Comparison of ENCODE assay signal across 10 cellular contexts in the genomic region with DNA sequence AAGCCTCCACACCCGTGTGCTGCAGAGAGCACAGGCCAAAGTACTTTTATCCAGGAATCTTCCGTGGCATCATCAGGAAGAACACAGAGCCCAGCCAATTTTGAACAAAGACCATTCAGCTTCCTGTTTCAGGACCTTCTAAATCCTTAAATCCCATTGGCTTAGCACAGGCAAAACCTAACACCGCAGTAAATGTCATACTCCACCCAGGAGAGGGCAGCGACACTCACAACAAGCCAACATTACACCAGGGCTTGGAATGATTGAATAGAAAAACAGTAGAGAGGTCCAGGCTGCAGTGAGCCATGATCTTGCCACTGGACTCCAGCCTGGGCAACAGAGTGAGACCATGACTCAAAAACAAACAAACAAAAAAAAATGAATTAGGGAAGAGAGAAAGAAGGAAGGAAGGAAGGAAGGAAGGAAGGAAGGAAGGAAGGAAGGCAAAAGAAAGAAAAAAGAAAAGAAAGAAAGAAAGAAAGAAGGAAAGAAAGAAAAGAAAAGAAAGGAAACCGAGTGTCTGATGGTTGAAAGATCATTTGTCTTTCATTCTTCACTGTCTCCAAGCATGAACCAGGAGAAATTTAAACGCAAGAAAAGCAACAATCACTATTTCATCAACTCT.
DNase-seq lines count a peak whose midpoint lies in the region; ATAC-seq and TF ChIP-seq lines count a peak whose summit lies in the region.
"Had no signal": no experiment of that assay in that cellular context is flagged by ENCODE, and none has a peak within 500 bp of the region (broad histone marks: within the 10 kb centered on the region; RNA-seq: fewer than 3 reads in every experiment).

No MANE protein-coding gene starts in this region.

- H3K4me3 ChIP-seq in AG10803 (ENCODE audit: low read length), result no peak overlapping the region
- H3K4me3 ChIP-seq in fibroblast of mammary gland (ENCODE audit: control insufficient read depth, low read depth, low read length), result no peak overlapping the region

- no peak for DNase-seq in AG10803 (ENCODE audit: low read depth)
- peak; percentile 26 to 50 for DNase-seq in NCI-H524 (lab: John Stamatoyannopoulos, UW)
- DNase-seq in fibroblast of mammary gland (ENCODE audit: low read depth), result peak; percentile 26
- no peak for DNase-seq in stimulated activated CD4-positive, alpha-beta T cell treated with anti-CD3 and anti-CD28 coated beads, Interleukin-4, amount 100 ng/mL, for 4 hours
- no peak for DNase-seq in T1000 (lab: John Stamatoyannopoulos, UW)
- DNase-seq in activated T-helper 1 cell treated with anti-CD3 and anti-CD28 coated beads, Interleukin-12 subunit alpha, Interleukin-12 subunit beta, Interleukin-2, Interleukin-4 antibody, amounts not matched to agents 30 ng/mL and 10 ng/mL and 1 ng/mL, durations not matched to agents 14 hours and 24 hours and 36 hours (ENCODE audit: low spot score), result no peak
- DNase-seq: activated CD8-positive, alpha-beta memory T cell treated with anti-CD3 and anti-CD28 coated beads, Interleukin-2, amount 50 U/mL, for 4 hours; IMR-90 had no signal

- peak; percentile 12; the same call in 1 of the 2 replicates for TF ChIP-seq CTCF in AG10803 (conservative IDR thresholded peaks at IDR 0.05; ENCODE audit: low read length)
- no peak for TF ChIP-seq CTCF in fibroblast of mammary gland (conservative IDR thresholded peaks at IDR 0.05; ENCODE audit: control insufficient read depth, insufficient read depth, low read depth, low read length)

- H3K27me3 Mint-ChIP-seq in activated T-helper 1 cell treated with anti-CD3 and anti-CD28 coated beads, Interleukin-12 subunit alpha, Interleukin-12 subunit beta, Interleukin-2, Interleukin-4 antibody, amounts not matched to agents 30 ng/mL and 10 ng/mL and 1 ng/mL, durations not matched to agents 14 hours and 24 hours and 36 hours (ENCODE audit: insufficient read depth), result peaks cover 22% of the 10 kb centered on the region

- H3K4me3 Mint-ChIP-seq in activated T-helper 1 cell treated with anti-CD3 and anti-CD28 coated beads, Interleukin-12 subunit alpha, Interleukin-12 subunit beta, Interleukin-2, Interleukin-4 antibody, amounts not matched to agents 30 ng/mL and 10 ng/mL and 1 ng/mL, durations not matched to agents 14 hours and 24 hours and 36 hours, result no peak overlapping the region

- no peak overlapping the region for H3K27ac Mint-ChIP-seq in activated T-helper 1 cell treated with anti-CD3 and anti-CD28 coated beads, Interleukin-12 subunit alpha, Interleukin-12 subunit beta, Interleukin-2, Interleukin-4 antibody, amounts not matched to agents 30 ng/mL and 10 ng/mL and 1 ng/mL, durations not matched to agents 14 hours and 24 hours and 36 hours

- no peaks in the 10 kb centered on the region for H3K36me3 Mint-ChIP-seq in activated T-helper 1 cell treated with anti-CD3 and anti-CD28 coated beads, Interleukin-12 subunit alpha, Interleukin-12 subunit beta, Interleukin-2, Interleukin-4 antibody, amounts not matched to agents 30 ng/mL and 10 ng/mL and 1 ng/mL, durations not matched to agents 14 hours and 24 hours and 36 hours (ENCODE audit: low read depth)

- H3K9me3 Mint-ChIP-seq in activated T-helper 1 cell treated with anti-CD3 and anti-CD28 coated beads, Interleukin-12 subunit alpha, Interleukin-12 subunit beta, Interleukin-2, Interleukin-4 antibody, amounts not matched to agents 30 ng/mL and 10 ng/mL and 1 ng/mL, durations not matched to agents 14 hours and 24 hours and 36 hours, result no peaks in the 10 kb centered on the region

- no peaks in the 10 kb centered on the region for H3K4me1 Mint-ChIP-seq in activated T-helper 1 cell treated with anti-CD3 and anti-CD28 coated beads, Interleukin-12 subunit alpha, Interleukin-12 subunit beta, Interleukin-2, Interleukin-4 antibody, amounts not matched to agents 30 ng/mL and 10 ng/mL and 1 ng/mL, durations not matched to agents 14 hours and 24 hours and 36 hours (ENCODE audit: low read depth)

- peak; percentile 55 for ATAC-seq in GM21423 (IDR thresholded peaks at IDR 0.05; ENCODE audit: unreplicated experiment)
- no peak for ATAC-seq in HG02870 (IDR thresholded peaks at IDR 0.05; ENCODE audit: unreplicated experiment)

- intact Hi-C loops in activated T-helper 1 cell treated with anti-CD3 and anti-CD28 coated beads, Interleukin-12 subunit alpha, Interleukin-12 subunit beta, Interleukin-2, Interleukin-4 antibody, amounts not matched to agents 30 ng/mL and 10 ng/mL and 1 ng/mL, durations not matched to agents 14 hours and 24 hours and 36 hours (cut with micrococcal nuclease), result no loop called here

Comparison
In these comparisons a context has a peak if more than half of its experiments do, and no peak if none do; other contexts are left out.
1. DNase-seq: peak in NCI-H524 (2 of 2) and fibroblast of mammary gland (single experiment); none in AG10803 (single experiment), stimulated activated CD4-positive, alpha-beta T cell treated with anti-CD3 and anti-CD28 coated beads, Interleukin-4, amount 100 ng/mL, for 4 hours (0 of 2), T1000 (single experiment) and activated T-helper 1 cell treated with anti-CD3 and anti-CD28 coated beads, Interleukin-12 subunit alpha, Interleukin-12 subunit beta, Interleukin-2, Interleukin-4 antibody, amounts not matched to agents 30 ng/mL and 10 ng/mL and 1 ng/mL, durations not matched to agents 14 hours and 24 hours and 36 hours (single experiment).